ENCODE assay signal across 19 cellular contexts in genomic region chr9:70539526-70539925, GRCh38.
"Had no signal": no experiment of that assay in that cellular context is flagged by ENCODE, and none has a peak within 500 bp of the region (broad histone marks: within the 10 kb centered on the region; RNA-seq: fewer than 3 reads in every experiment).

No MANE protein-coding gene starts in this region.

- H3K27me3 Mint-ChIP-seq: stimulated activated naive CD8-positive, alpha-beta T cell treated with anti-CD3 and anti-CD28 coated beads, Interleukin-15, Interleukin-2, amounts not matched to agents 100 ng/mL and 50 ng/mL, for 24 hours had no signal

- H3K9me3 ChIP-seq: body of pancreas, left lung, psoas muscle, tibial nerve, vagina had no signal

- H3K36me3 ChIP-seq: left lung, vagina, WERI-Rb-1 had no signal

- H3K4me3 ChIP-seq: body of pancreas, left lung, psoas muscle, skin epidermis, tibial nerve, vagina had no signal

- H3K27me3 ChIP-seq: body of pancreas, left lung, tibial nerve, vagina had no signal

- DNase-seq: activated CD4-positive, alpha-beta T cell treated with anti-CD3 and anti-CD28 coated beads for 1 hour; activated CD4-positive, alpha-beta T cell treated with anti-CD3 and anti-CD28 coated beads, Interleukin-2, amount 50 U/mL, for 4 hours; activated naive CD4-positive, alpha-beta T cell treated with Interleukin-2 at 50 U/mL for 16 hours; activated naive CD8-positive, alpha-beta T cell treated with anti-CD3 and anti-CD28 coated beads, Interleukin-2, amount 10 ng/mL, durations not matched to agents 7 days and 5 days; activated T-cell treated with anti-CD3 and anti-CD28 coated beads for 4 hours; body of pancreas; caudate nucleus; left lung; midbrain; occipital lobe; psoas muscle; right cardiac atrium; WERI-Rb-1 had no signal

- H3K4me3 Mint-ChIP-seq: activated naive CD8-positive, alpha-beta T cell treated with anti-CD3 and anti-CD28 coated beads, Interleukin-2, amount 10 ng/mL, durations not matched to agents 7 days and 5 days; nephron; stimulated activated naive CD8-positive, alpha-beta T cell treated with anti-CD3 and anti-CD28 coated beads, Interleukin-15, Interleukin-2, amounts not matched to agents 100 ng/mL and 50 ng/mL, for 24 hours had no signal

- H3K27ac Mint-ChIP-seq: activated naive CD8-positive, alpha-beta T cell treated with anti-CD3 and anti-CD28 coated beads, Interleukin-2, amount 10 ng/mL, durations not matched to agents 7 days and 5 days; activated T-helper 2 cell treated with anti-CD3 and anti-CD28 coated beads, Interferon-gamma antibody, Interleukin-2, Interleukin-4, amounts not matched to agents 10 μg/mL and 5 μg/mL and 100 μg/mL, durations not matched to agents 14 hours and 24 hours and 36 hours; nephron; stimulated activated naive CD8-positive, alpha-beta T cell treated with anti-CD3 and anti-CD28 coated beads, Interleukin-15, Interleukin-2, amounts not matched to agents 100 ng/mL and 50 ng/mL, for 24 hours had no signal

- H3K4me1 Mint-ChIP-seq: nephron had no signal

- H3K4me1 ChIP-seq: body of pancreas, left lung, psoas muscle, tibial nerve, vagina had no signal

- H3K9me3 Mint-ChIP-seq: activated T-helper 2 cell treated with anti-CD3 and anti-CD28 coated beads, Interferon-gamma antibody, Interleukin-2, Interleukin-4, amounts not matched to agents 10 μg/mL and 5 μg/mL and 100 μg/mL, durations not matched to agents 14 hours and 24 hours and 36 hours; nephron; stimulated activated naive CD8-positive, alpha-beta T cell treated with anti-CD3 and anti-CD28 coated beads, Interleukin-15, Interleukin-2, amounts not matched to agents 100 ng/mL and 50 ng/mL, for 24 hours had no signal

- H3K36me3 Mint-ChIP-seq: activated naive CD8-positive, alpha-beta T cell treated with anti-CD3 and anti-CD28 coated beads, Interleukin-2, amount 10 ng/mL, durations not matched to agents 7 days and 5 days had no signal

- ATAC-seq: body of pancreas, left lung, psoas muscle had no signal
